ENCODE assay signal across 8 cellular contexts in the genomic region with DNA sequence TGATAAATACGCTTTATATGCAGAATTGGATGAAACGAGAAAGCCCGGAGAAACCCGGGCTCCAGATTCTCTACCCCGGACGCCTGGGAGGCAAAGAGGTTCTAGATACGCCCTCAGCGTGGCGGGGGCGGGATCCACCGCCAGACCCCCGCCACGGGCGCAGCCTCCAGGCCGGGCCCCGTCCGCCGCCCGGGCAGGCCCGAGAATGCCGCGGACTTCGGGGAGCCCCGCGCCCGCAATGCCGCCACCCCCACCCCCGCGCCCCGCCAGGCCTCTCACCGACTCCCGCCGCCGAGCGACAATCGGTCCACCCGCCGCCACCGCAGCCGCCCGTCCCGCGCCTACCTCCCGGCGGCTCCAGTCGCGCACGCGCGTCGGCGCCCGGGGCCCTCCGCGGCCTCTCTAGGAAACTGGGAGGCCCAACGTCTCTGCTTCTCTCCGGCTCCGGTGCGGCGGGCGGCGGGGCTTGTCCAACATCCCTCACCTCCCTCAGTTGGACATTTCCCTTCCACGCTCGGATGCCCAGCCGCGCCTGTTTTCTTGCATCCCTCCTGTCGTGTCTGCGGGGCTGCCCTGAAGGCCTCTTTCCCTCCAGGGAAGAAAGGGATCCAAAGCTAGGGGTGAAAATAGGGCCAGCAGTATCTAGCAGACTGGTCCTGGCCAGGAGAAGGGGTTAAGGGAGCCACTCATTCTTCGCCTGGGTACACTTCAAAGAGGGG. TPM values are rescaled to one million over a fixed set of nuclear protein-coding genes. Genes with fewer than 3 reads are reported as not detected.
DNase-seq lines count a peak whose midpoint lies in the region; ATAC-seq, FAIRE-seq and TF ChIP-seq lines count a peak whose summit lies in the region.

Gene ZNF445, minus strand, starts transcription at position 359 of the 719 bp plus-strand sequence. CDS start 22,121 bp downstream, outside the sequence.

- intact Hi-C loops in kidney (cut with DNase I) = no loop called here

- DNase-seq in A172 (ENCODE audit: low spot score) = peak; percentile 54
- DNase-seq in NCI-H226 = peak; percentile 65
- peak; percentile 53 to 58 for DNase-seq in central memory CD8-positive, alpha-beta T cell (ENCODE audit: low spot score in 2 of 2)
- peak; percentile 93 for DNase-seq in kidney
- peak; percentile 49 to 65 for DNase-seq in stimulated activated CD4-positive, alpha-beta T cell treated with anti-CD3 and anti-CD28 coated beads, Interleukin-15, amount 100 ng/mL, for 1 hour (ENCODE audit: low read depth in 1 of 2, low spot score in 1 of 2)

- H3K27me3 Mint-ChIP-seq in central memory CD8-positive, alpha-beta T cell = no peaks in the 10 kb centered on the region

- no peak for FAIRE-seq in kidney (lab: Jason Lieb, UNC)

- H3K36me3 ChIP-seq in kidney (ENCODE audit: control insufficient read depth in 1 of 2, insufficient read depth in 2 of 2, low read length in 2 of 2) = no peaks in the 10 kb centered on the region

- H3K4me1 ChIP-seq in kidney (ENCODE audit: control insufficient read depth in 1 of 2, insufficient read depth in 1 of 2, low read depth in 1 of 2, low read length in 2 of 2) = peaks cover 0 to 7% of the 10 kb centered on the region in 2 donors

- no peaks in the 10 kb centered on the region for H3K9me3 Mint-ChIP-seq in central memory CD8-positive, alpha-beta T cell

- H3K9me3 ChIP-seq in kidney (ENCODE audit: control insufficient read depth in 1 of 2, low read length in 2 of 2) = no peaks in the 10 kb centered on the region

- peak within 1 kb of the TSS; percentile 80 to 86 for H3K4me3 ChIP-seq in kidney (ENCODE audit: low read length in 2 of 2)

- peak within 1 kb of the TSS; percentile 73 to 80 for H3K9ac ChIP-seq in kidney (ENCODE audit: low read length in 2 of 2)

- H3K36me3 Mint-ChIP-seq in central memory CD8-positive, alpha-beta T cell (ENCODE audit: insufficient read depth) = peaks cover 3% of the 10 kb centered on the region

- ATAC-seq in GM18520 (IDR thresholded peaks at IDR 0.05; ENCODE audit: unreplicated experiment) = peak; percentile 70
- peak; percentile 81 for ATAC-seq in HG03095 (IDR thresholded peaks at IDR 0.05; ENCODE audit: unreplicated experiment)
- ATAC-seq in activated CD4-positive, CD25-positive, alpha-beta regulatory T cell treated with anti-CD3 and anti-CD28 coated beads, Interleukin-2, amount 50 U/mL, for 24 hours = peak; percentile 95 to 97
- ATAC-seq in central memory CD8-positive, alpha-beta T cell (replicated peaks; ENCODE audit: extremely low read depth, poor library complexity, severe bottlenecking) = peak; percentile 88

- peak within 1 kb of the TSS in 1 of 2 donors; percentile 27 for H3K27ac ChIP-seq in kidney (ENCODE audit: low read depth in 2 of 2, low read length in 2 of 2)

- H3K4me1 Mint-ChIP-seq in central memory CD8-positive, alpha-beta T cell = peaks cover 20% of the 10 kb centered on the region

- TF ChIP-seq CTCF in kidney (IDR thresholded peaks at IDR 0.05; ENCODE audit: borderline replicate concordance, extremely low read depth, insufficient read depth) = no peak

- peak within 1 kb of the TSS; percentile 90 for H3K4me3 Mint-ChIP-seq in central memory CD8-positive, alpha-beta T cell

- H3K27ac Mint-ChIP-seq in central memory CD8-positive, alpha-beta T cell (ENCODE audit: low read depth) = peak within 1 kb of the TSS; percentile 57

RNA-seq across cellular contexts. Expression of gene ZNF445, which starts in this region (rescaled TPM):
- 4.6 and 5.4 TPM in 2 replicates for total RNA-seq in A172 (2014; rRNA removed; shearing (Covaris generic))
- total RNA-seq in kidney = 19.6 TPM
- 2.3 TPM for polyA plus RNA-seq in kidney (ENCODE audit: insufficient read depth, low read depth, low replicate concordance)
